Comparison of ENCODE assay signal across 8 cellular contexts in genomic region chr3:49813497-49814174, GRCh38. TPM values are rescaled to one million over a fixed set of nuclear protein-coding genes. Genes with fewer than 3 reads are reported as not detected.
DNase-seq lines count a peak whose midpoint lies in the region; ATAC-seq, FAIRE-seq and TF ChIP-seq lines count a peak whose summit lies in the region.

Gene UBA7 (minus strand): TSS chr3:49813953. CDS start chr3:49813787, 166 bp downstream.

- peak within 1 kb of the TSS; percentile 43 for H3K4me3 ChIP-seq in colonic mucosa
- H3K4me3 ChIP-seq in testis, result peak within 1 kb of the TSS; percentile 36 to 41

- no peaks in the 10 kb centered on the region for H3K9me3 ChIP-seq in colonic mucosa
- no peaks in the 10 kb centered on the region for H3K9me3 ChIP-seq in testis

- H3K4me1 ChIP-seq in colonic mucosa (peaks cover 11% of the 10 kb centered on the region), testis (peaks cover 12% of the 10 kb centered on the region)

- H3K27me3 ChIP-seq in colonic mucosa (no peaks in the 10 kb centered on the region), testis (no peaks in the 10 kb centered on the region)

- H3K36me3 ChIP-seq in colonic mucosa, result no peaks in the 10 kb centered on the region
- no peaks in the 10 kb centered on the region for H3K36me3 ChIP-seq in testis (ENCODE audit: low read depth, missing control alignments)

- TF ChIP-seq CTCF in colonic mucosa (IDR thresholded peaks at IDR 0.05) (no peak), testis (IDR thresholded peaks at IDR 0.05) (no peak)

- intact Hi-C loops in T-helper 1 cell treated with Interleukin-12 subunit alpha and Interleukin-12 subunit beta and Interleukin-4 antibody, amounts not matched to agents 30 ng/mL and 1 ng/mL, for 36 hours (cut with micrococcal nuclease), result loop anchor here (1.0 kb wide), 3 partner anchors 10 to 27 kb away; partner anchors contain the start of genes INKA1 and IP6K1
- intact Hi-C loops in colonic mucosa (cut with DNase I), result no loop called here
- intact Hi-C loops in testis (cut with DNase I; ENCODE audit: low total_unique reads), result no loop called here

- ATAC-seq in HG03095 (IDR thresholded peaks at IDR 0.05; ENCODE audit: unreplicated experiment), result peak; percentile 81
- no peak for ATAC-seq in HG03045 (IDR thresholded peaks at IDR 0.05; ENCODE audit: unreplicated experiment)

- peak within 1 kb of the TSS; percentile 53 for H3K27ac ChIP-seq in colonic mucosa
- peak within 1 kb of the TSS; percentile 42 to 71 for H3K27ac ChIP-seq in testis

- peak; percentile 94 for FAIRE-seq in GM12892 (lab: Jason Lieb, UNC)

- TF ChIP-seq POLR2A in GM12892 (IDR thresholded peaks at IDR 0.05; ENCODE audit: low read depth, low read length) (peak; percentile 66; the same call in 1 of the 2 replicates), testis (IDR thresholded peaks at IDR 0.05) (no peak)

- peak within 1 kb of the TSS; percentile 82 to 90 for H3K9ac ChIP-seq in colonic mucosa (ENCODE audit: low read depth in 2 of 2, low read length in 2 of 2)

- 31 to 33% methylated on average over 5 to 9 of the region's 9 CpGs for WGBS in testis, 2 donors

- DNase-seq in GM12892 (ENCODE audit: insufficient read length), result peak; percentile 83
- peak; percentile 66 for DNase-seq in colonic mucosa
- peak; percentile 78 for DNase-seq in medulla oblongata (ENCODE audit: extremely low spot score)
- DNase-seq in testis, result peak; percentile 46
- no peak for DNase-seq in HuH-7.5 (ENCODE audit: low spot score)

RNA-seq across cellular contexts. Expression of gene UBA7, which starts in this region (rescaled TPM):
- polyA plus RNA-seq in GM12892 (2012; ENCODE audit: missing spikeins), result 76.7 TPM
- total RNA-seq in T-helper 1 cell treated with Interleukin-12 subunit alpha and Interleukin-12 subunit beta and Interleukin-4 antibody, amounts not matched to agents 30 ng/mL and 1 ng/mL, for 36 hours, result 272 and 275 TPM in 2 replicates
- 10 to 100 TPM; 67.4 to 88.3 TPM for total RNA-seq in colonic mucosa
- 10 to 100 TPM; 34.0 to 49.7 TPM for total RNA-seq in testis
- polyA plus RNA-seq in testis (ENCODE audit: insufficient read depth, low read depth, low replicate concordance), result 27.2 TPM
